Comparison of ENCODE assay signal across 1 cellular context in the genomic region with DNA sequence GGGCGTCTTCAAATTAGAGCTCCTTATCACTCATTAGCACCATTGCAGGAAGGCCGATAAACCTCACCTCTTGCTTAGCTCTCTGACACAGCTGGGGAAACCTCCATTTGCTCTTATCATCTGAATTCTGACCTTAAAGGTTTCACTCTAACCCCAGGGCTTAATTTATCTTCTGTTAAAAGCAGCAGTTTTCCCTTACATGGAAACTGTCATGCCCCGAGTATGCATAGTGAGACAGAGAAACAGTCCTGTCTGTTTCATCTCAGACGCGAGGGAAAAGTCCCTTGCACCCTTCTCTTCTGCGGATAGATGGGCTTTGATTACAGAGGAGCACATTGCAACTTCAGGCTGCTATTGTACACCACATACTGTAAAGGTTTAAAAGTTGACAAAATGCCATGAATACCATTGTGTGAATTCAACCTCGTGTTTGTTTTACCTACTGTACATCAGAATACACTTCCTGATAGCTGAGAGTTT.
TF ChIP-seq lines count a peak whose summit lies in the region.

No MANE protein-coding gene starts in this region.

TF ChIP-seq in HepG2, 621 proteins besides CTCF, POLR2A, EP300 and RAD21 (continued from another document):
- TF ChIP-seq SOX6 (IDR thresholded peaks at IDR 0.05): no peak
- TF ChIP-seq SOX6 (CRISPR knock-in tag; IDR thresholded peaks at IDR 0.05): peak; percentile 27; the same call in 1 of the 2 replicates
- no peak for TF ChIP-seq GTF3A (CRISPR knock-in tag; conservative IDR thresholded peaks at IDR 0.05)
- TF ChIP-seq, protein P1, sequence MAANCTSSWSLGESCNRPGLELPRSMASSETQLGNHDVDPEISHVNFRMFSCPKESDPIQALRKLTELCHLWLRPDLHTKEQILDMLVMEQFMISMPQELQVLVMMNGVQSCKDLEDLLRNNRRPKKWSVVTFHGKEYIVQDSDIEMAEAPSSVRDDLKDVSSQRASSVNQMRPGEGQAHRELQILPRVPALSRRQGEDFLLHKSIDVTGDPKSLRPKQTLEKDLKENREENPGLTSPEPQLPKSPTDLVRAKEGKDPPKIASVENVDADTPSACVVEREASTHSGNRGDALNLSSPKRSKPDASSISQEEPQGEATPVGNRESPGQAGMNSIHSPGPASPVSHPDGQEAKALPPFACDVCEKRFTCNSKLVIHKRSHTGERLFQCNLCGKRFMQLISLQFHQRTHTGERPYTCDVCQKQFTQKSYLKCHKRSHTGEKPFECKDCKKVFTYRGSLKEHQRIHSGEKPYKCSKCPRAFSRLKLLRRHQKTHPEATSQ (CRISPR knock-in tag; IDR thresholded peaks at IDR 0.05; ENCODE audit: borderline replicate concordance): no peak
- peak; percentile 38; the same call in 1 of the 2 replicates for TF ChIP-seq SOX5 (CRISPR knock-in tag; IDR thresholded peaks at IDR 0.05; ENCODE audit: borderline replicate concordance)
- no peak for TF ChIP-seq ZNF737 (CRISPR knock-in tag; IDR thresholded peaks at IDR 0.05; ENCODE audit: borderline replicate concordance)
- TF ChIP-seq ZSCAN20 (CRISPR knock-in tag; IDR thresholded peaks at IDR 0.05; ENCODE audit: borderline replicate concordance): no peak
- no peak for TF ChIP-seq SYNCRIP (IDR thresholded peaks at IDR 0.05; ENCODE audit: insufficient read depth, low read depth, low read length)
- TF ChIP-seq DR1 (CRISPR knock-in tag; IDR thresholded peaks at IDR 0.05): no peak
- no peak for TF ChIP-seq ZNF274 (CRISPR knock-in tag; IDR thresholded peaks at IDR 0.05)
- no peak for TF ChIP-seq NKX3-1 (CRISPR knock-in tag; IDR thresholded peaks at IDR 0.05)
- no peak for TF ChIP-seq ZNF788 (CRISPR knock-in tag; IDR thresholded peaks at IDR 0.05; ENCODE audit: borderline replicate concordance)
- TF ChIP-seq RBM39 (IDR thresholded peaks at IDR 0.05; ENCODE audit: low read depth, low read length, poor library complexity, severe bottlenecking): no peak
- no peak for TF ChIP-seq FOXP1 (IDR thresholded peaks at IDR 0.05)
- TF ChIP-seq FOXP1 (CRISPR knock-in tag; IDR thresholded peaks at IDR 0.05): peak; percentile 23; the same call in 1 of the 2 replicates
- no peak for TF ChIP-seq CENPX (CRISPR knock-in tag; IDR thresholded peaks at IDR 0.05)
- TF ChIP-seq, protein P2, sequence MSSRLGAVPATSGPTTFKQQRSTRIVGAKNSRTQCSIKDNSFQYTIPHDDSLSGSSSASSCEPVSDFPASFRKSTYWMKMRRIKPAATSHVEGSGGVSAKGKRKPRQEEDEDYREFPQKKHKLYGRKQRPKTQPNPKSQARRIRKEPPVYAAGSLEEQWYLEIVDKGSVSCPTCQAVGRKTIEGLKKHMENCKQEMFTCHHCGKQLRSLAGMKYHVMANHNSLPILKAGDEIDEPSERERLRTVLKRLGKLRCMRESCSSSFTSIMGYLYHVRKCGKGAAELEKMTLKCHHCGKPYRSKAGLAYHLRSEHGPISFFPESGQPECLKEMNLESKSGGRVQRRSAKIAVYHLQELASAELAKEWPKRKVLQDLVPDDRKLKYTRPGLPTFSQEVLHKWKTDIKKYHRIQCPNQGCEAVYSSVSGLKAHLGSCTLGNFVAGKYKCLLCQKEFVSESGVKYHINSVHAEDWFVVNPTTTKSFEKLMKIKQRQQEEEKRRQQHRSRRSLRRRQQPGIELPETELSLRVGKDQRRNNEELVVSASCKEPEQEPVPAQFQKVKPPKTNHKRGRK (CRISPR knock-in tag; IDR thresholded peaks at IDR 0.05): no peak
